ENCODE assay signal across 20 cellular contexts in genomic region chr10:94077042-94077441, GRCh38.
DNase-seq lines count a peak whose midpoint lies in the region; ATAC-seq and TF ChIP-seq lines count a peak whose summit lies in the region.
"Had no signal": no experiment of that assay in that cellular context is flagged by ENCODE, and none has a peak within 500 bp of the region (broad histone marks: within the 10 kb centered on the region; RNA-seq: fewer than 3 reads in every experiment).

No MANE protein-coding gene starts in this region.

- TF ChIP-seq POLR2A in GM18505 (IDR thresholded peaks at IDR 0.05; ENCODE audit: borderline replicate concordance, extremely low read depth, insufficient read depth, insufficient read length), result no peak

- peaks cover 5% of the 10 kb centered on the region for H3K9me3 Mint-ChIP-seq in nephron
- H3K9me3 Mint-ChIP-seq: HFFc6 had no signal

- peaks cover 0 to 12% (median 0%) of the 10 kb centered on the region in 11 donors for H3K9me3 ChIP-seq in heart right ventricle

- no peaks in the 10 kb centered on the region for H3K27me3 Mint-ChIP-seq in nephron (ENCODE audit: low read depth)

- H3K36me3 ChIP-seq in heart right ventricle, result no peaks in the 10 kb centered on the region
- H3K36me3 ChIP-seq: MG63 had no signal

- WGBS in heart right ventricle, 2 donors, result 38 to 44% methylated on average over 4 of the region's 4 CpGs

- DNase-seq in heart right ventricle (no peak), Right ventricle myocardium inferior (ENCODE audit: missing footprints) (no peak), left cardiac atrium (no peak), islet precursor cell (no peak)
- DNase-seq in NK-92 treated with Interleukin-12 subunit alpha and Interleukin-12 subunit beta, amount 100 ng/mL, for 24 hours (lab: John Stamatoyannopoulos, UW), result no peak
- DNase-seq: GDM1, H9, NCI-H1417 treated with DMSO at 0.1 percent for 48 hours, NCI-H187, NCI-H526, OCI-M1, SHP77 had no signal

- peaks cover 6 to 26% (median 19%) of the 10 kb centered on the region in 9 donors for H3K4me1 ChIP-seq in heart right ventricle

- intact Hi-C loops in heart right ventricle (cut with DNase I), result loop anchor here in 9 of 10 donors (2.0 to 10.0 kb wide), 8 partner anchors 145 to 368 kb away; no protein-coding TSS in a partner anchor
- intact Hi-C loops in Right ventricle myocardium inferior (cut with DNase I), result loop anchor here (5.0 kb wide), 2 partner anchors 160 to 245 kb away; no protein-coding TSS in a partner anchor
- intact Hi-C loops in left cardiac atrium (cut with DNase I), result loop anchor here in 1 of 2 donors (10.0 kb wide), 1 partner anchor 238 kb away; no protein-coding TSS in a partner anchor

- ATAC-seq in heart right ventricle (peak in 5 of 8 donors; percentile 36 to 54 (median 43)), Right ventricle myocardium inferior (no peak), left cardiac atrium (peak; percentile 50 to 66), GM18505 (IDR thresholded peaks at IDR 0.05; ENCODE audit: unreplicated experiment) (no peak), GM19395 (IDR thresholded peaks at IDR 0.05; ENCODE audit: unreplicated experiment) (no peak)
- ATAC-seq: K562 had no signal

- H3K4me3 ChIP-seq in heart right ventricle, result no peak overlapping the region
- H3K4me3 ChIP-seq: K562, MG63 had no signal

- peak overlapping the region in 5 of 10 donors; percentile 49 to 66 (median 52) for H3K27ac ChIP-seq in heart right ventricle

- H3K27ac Mint-ChIP-seq in nephron, result peak overlapping the region; percentile 46 to 83 (median 79)
- H3K27ac Mint-ChIP-seq: B cell, CD14-positive monocyte, H9, HFFc6 had no signal

- TF ChIP-seq CTCF in heart right ventricle (IDR thresholded peaks at IDR 0.05), result no peak
- TF ChIP-seq CTCF in nephron (IDR thresholded peaks at IDR 0.05; ENCODE audit: unreplicated experiment in 3 of 3), result no peak

- no peak overlapping the region for H3K4me3 Mint-ChIP-seq in nephron
- H3K4me3 Mint-ChIP-seq: B cell, CD14-positive monocyte, H9, HFFc6 had no signal

- peaks cover 18% of the 10 kb centered on the region for H3K4me1 Mint-ChIP-seq in nephron
- H3K4me1 Mint-ChIP-seq: B cell, CD14-positive monocyte, H9 had no signal

- H3K36me3 Mint-ChIP-seq in nephron (ENCODE audit: low read depth), result peaks cover 5% of the 10 kb centered on the region
- H3K36me3 Mint-ChIP-seq: CD14-positive monocyte had no signal

- H3K27me3 ChIP-seq in heart right ventricle, result no peaks in the 10 kb centered on the region
- H3K27me3 ChIP-seq: MG63 had no signal

Comparison
In these comparisons a context has a peak if more than half of its experiments do, and no peak if none do; other contexts are left out.
1. ATAC-seq: peak in heart right ventricle (5 of 8) and left cardiac atrium (2 of 2); none in Right ventricle myocardium inferior (single experiment), GM18505 (single experiment) and GM19395 (single experiment).